In genomic region chr6:156918647-156919046, GRCh38 we compare ENCODE assay signal across 24 cellular contexts.
A peak's percentile ranks its signal among the peaks of the same experiment; 100 is the strongest.
DNase-seq lines count a peak whose midpoint lies in the region; ATAC-seq and TF ChIP-seq lines count a peak whose summit lies in the region.
"Had no signal": no experiment of that assay in that cellular context is flagged by ENCODE, and none has a peak within 500 bp of the region (broad histone marks: within the 10 kb centered on the region; RNA-seq: fewer than 3 reads in every experiment).

No MANE protein-coding gene starts in this region.

- peaks cover 18% of the 10 kb centered on the region for H3K36me3 Mint-ChIP-seq in activated CD8-positive, alpha-beta memory T cell treated with anti-CD3 and anti-CD28 coated beads, Interleukin-2, amount 10 ng/mL, durations not matched to agents 7 days and 5 days

- peak; percentile 30 for ATAC-seq in sciatic nerve
- ATAC-seq in activated CD8-positive, alpha-beta memory T cell treated with anti-CD3 and anti-CD28 coated beads, Interleukin-2, amount 10 ng/mL, durations not matched to agents 7 days and 5 days = no peak
- ATAC-seq: activated T-cell treated with anti-CD3 and anti-CD28 coated beads, Interleukin-2, amount 50 U/mL, for 72 hours had no signal

- DNase-seq in GM12865 (ENCODE audit: low read depth) (peak; percentile 24), MM.1S (peak; percentile 13), sciatic nerve (ENCODE audit: low spot score) (no peak), nucleus accumbens (lab: John Stamatoyannopoulos, UW) (no peak), Kasumi-1 (lab: John Stamatoyannopoulos, UW) (no peak)
- no peak for DNase-seq in activated CD8-positive, alpha-beta memory T cell treated with anti-CD3 and anti-CD28 coated beads, Interleukin-2, amount 10 ng/mL, durations not matched to agents 7 days and 5 days
- DNase-seq: activated CD4-positive, alpha-beta T cell treated with anti-CD3 and anti-CD28 coated beads, Interleukin-2, amount 10 ng/mL, durations not matched to agents 24 days and 14 days; activated naive CD4-positive, alpha-beta T cell treated with Interleukin-2 at 50 U/mL for 16 hours; activated T-cell treated with anti-CD3 and anti-CD28 coated beads, Interleukin-2, amount 50 U/mL, for 72 hours; CD4-positive, CD25-positive, alpha-beta regulatory T cell; cortex of kidney; DMS 273 treated with DMSO at 0.1 percent for 48 hours; islet precursor cell; KG1; NCI-H1694; NCI-H524 treated with DMSO at 0.1 percent for 48 hours; stimulated activated CD4-positive, alpha-beta T cell treated with anti-CD3 and anti-CD28 coated beads, Interleukin-12 subunit alpha, Interleukin-12 subunit beta, amount 100 ng/mL, for 4 hours; stimulated activated CD4-positive, alpha-beta T cell treated with anti-CD3 and anti-CD28 coated beads, Interleukin-4, amount 100 ng/mL, for 24 hours; stimulated activated naive CD4-positive, alpha-beta T cell; testis had no signal

- H3K27me3 ChIP-seq in MM.1S (replicated peaks; ENCODE audit: insufficient read depth, low read length) = no peaks in the 10 kb centered on the region
- no peaks in the 10 kb centered on the region for H3K27me3 ChIP-seq in endocrine pancreas (ENCODE audit: control insufficient read depth, insufficient read depth, low read length)
- H3K27me3 ChIP-seq: SJSA1, testis had no signal

- H3K4me1 ChIP-seq in MM.1S (ENCODE audit: low read length) (peaks cover 18% of the 10 kb centered on the region), endocrine pancreas (ENCODE audit: control insufficient read depth, insufficient read depth, low read length) (no peaks in the 10 kb centered on the region)

- H3K27ac ChIP-seq in MM.1S (ENCODE audit: low read length) = peak overlapping the region; percentile 57; the same call in 1 of the 2 replicates
- H3K27ac ChIP-seq: SJSA1, testis had no signal

- H3K27ac Mint-ChIP-seq in activated CD8-positive, alpha-beta memory T cell treated with anti-CD3 and anti-CD28 coated beads, Interleukin-2, amount 10 ng/mL, durations not matched to agents 7 days and 5 days = no peak overlapping the region
- H3K27ac Mint-ChIP-seq: activated CD4-positive, alpha-beta T cell treated with anti-CD3 and anti-CD28 coated beads, Interleukin-2, amount 10 ng/mL, durations not matched to agents 24 days and 14 days; activated T-cell treated with anti-CD3 and anti-CD28 coated beads, Interleukin-2, amount 50 U/mL, for 72 hours; T-helper 1 cell treated with Interleukin-12 subunit alpha and Interleukin-12 subunit beta and Interleukin-4 antibody, amounts not matched to agents 30 μg/mL and 1 μg/mL, for 36 hours had no signal

- H3K4me1 Mint-ChIP-seq in activated CD8-positive, alpha-beta memory T cell treated with anti-CD3 and anti-CD28 coated beads, Interleukin-2, amount 10 ng/mL, durations not matched to agents 7 days and 5 days = peaks cover 14% of the 10 kb centered on the region

- no peak overlapping the region for H2AFZ ChIP-seq in MM.1S (ENCODE audit: low read length)

- H3K9me2 ChIP-seq in MM.1S (replicated peaks; ENCODE audit: insufficient read depth, low read length) = no peaks in the 10 kb centered on the region

- H3K9me3 ChIP-seq in MM.1S (replicated peaks; ENCODE audit: insufficient read depth, low read length) = no peaks in the 10 kb centered on the region
- no peaks in the 10 kb centered on the region for H3K9me3 ChIP-seq in endocrine pancreas (ENCODE audit: control insufficient read depth, low read length)
- H3K9me3 ChIP-seq: SJSA1, testis had no signal

- H3K4me3 ChIP-seq in GM12865 (ENCODE audit: low read depth, low read length) = peak overlapping the region; percentile 17; the same call in 1 of the 2 replicates
- peak overlapping the region; percentile 29 for H3K4me3 ChIP-seq in MM.1S (ENCODE audit: low read length)
- peak overlapping the region; percentile 41 for H3K4me3 ChIP-seq in endocrine pancreas (ENCODE audit: control insufficient read depth, insufficient read depth, low read length)
- H3K4me3 ChIP-seq: lung, SJSA1, testis had no signal

- no peaks in the 10 kb centered on the region for H3K27me3 Mint-ChIP-seq in activated CD8-positive, alpha-beta memory T cell treated with anti-CD3 and anti-CD28 coated beads, Interleukin-2, amount 10 ng/mL, durations not matched to agents 7 days and 5 days
- H3K27me3 Mint-ChIP-seq: activated CD4-positive, alpha-beta T cell treated with anti-CD3 and anti-CD28 coated beads, Interleukin-2, amount 10 ng/mL, durations not matched to agents 24 days and 14 days; CD4-positive, CD25-positive, alpha-beta regulatory T cell had no signal

- H3K4me3 Mint-ChIP-seq in activated CD8-positive, alpha-beta memory T cell treated with anti-CD3 and anti-CD28 coated beads, Interleukin-2, amount 10 ng/mL, durations not matched to agents 7 days and 5 days = no peak overlapping the region
- H3K4me3 Mint-ChIP-seq: activated CD4-positive, alpha-beta T cell treated with anti-CD3 and anti-CD28 coated beads, Interleukin-2, amount 10 ng/mL, durations not matched to agents 24 days and 14 days; activated T-cell treated with anti-CD3 and anti-CD28 coated beads, Interleukin-2, amount 50 U/mL, for 72 hours; T-helper 1 cell treated with Interleukin-12 subunit alpha and Interleukin-12 subunit beta and Interleukin-4 antibody, amounts not matched to agents 30 μg/mL and 1 μg/mL, for 36 hours had no signal

- H3F3A ChIP-seq in MM.1S (ENCODE audit: insufficient read depth, low read length) = peaks cover 9% of the 10 kb centered on the region; the same call in 1 of the 2 replicates

- CTCF ChIA-PET in activated CD8-positive, alpha-beta memory T cell treated with anti-CD3 and anti-CD28 coated beads, Interleukin-2, amount 10 ng/mL, durations not matched to agents 7 days and 5 days (lab: Charles Lee) = no interaction called here

- H4K20me1 ChIP-seq in MM.1S (ENCODE audit: insufficient read depth, low read length) = no peaks in the 10 kb centered on the region

- peak overlapping the region; percentile 68 for H3K4me2 ChIP-seq in MM.1S (ENCODE audit: low read depth, low read length)

- intact Hi-C loops in sciatic nerve (cut with DNase I) = no loop called here

- H3K9ac ChIP-seq in MM.1S (ENCODE audit: low read length) (peak overlapping the region; percentile 25; the same call in 1 of the 2 replicates), endocrine pancreas (ENCODE audit: control insufficient read depth, insufficient read depth, low read length) (no peak overlapping the region)

- no peaks in the 10 kb centered on the region for H3K9me3 Mint-ChIP-seq in activated CD8-positive, alpha-beta memory T cell treated with anti-CD3 and anti-CD28 coated beads, Interleukin-2, amount 10 ng/mL, durations not matched to agents 7 days and 5 days (ENCODE audit: low read depth)
- H3K9me3 Mint-ChIP-seq: activated T-cell treated with anti-CD3 and anti-CD28 coated beads, Interleukin-2, amount 50 U/mL, for 72 hours; CD4-positive, CD25-positive, alpha-beta regulatory T cell; T-helper 1 cell treated with Interleukin-12 subunit alpha and Interleukin-12 subunit beta and Interleukin-4 antibody, amounts not matched to agents 30 μg/mL and 1 μg/mL, for 36 hours had no signal

- TF ChIP-seq CTCF in GM12865 (IDR thresholded peaks at IDR 0.05; ENCODE audit: insufficient read depth, low read depth, low read length, missing control alignments) = no peak
- no peak for TF ChIP-seq CTCF in MM.1S (IDR thresholded peaks at IDR 0.05; ENCODE audit: low read length)

- H3K79me2 ChIP-seq in MM.1S (ENCODE audit: low read length) = peaks cover 72% of the 10 kb centered on the region

- H3K36me3 ChIP-seq in MM.1S (replicated peaks; ENCODE audit: insufficient read depth, low read length) (no peaks in the 10 kb centered on the region), endocrine pancreas (ENCODE audit: control insufficient read depth, insufficient read depth, low read length) (no peaks in the 10 kb centered on the region)
- H3K36me3 ChIP-seq: SJSA1 had no signal

Comparison
In these comparisons a context has a peak if more than half of its experiments do, and no peak if none do; other contexts are left out.
1. DNase-seq: peak in GM12865 (single experiment) and MM.1S (single experiment); none in sciatic nerve (single experiment), nucleus accumbens (0 of 56), activated CD8-positive, alpha-beta memory T cell treated with anti-CD3 and anti-CD28 coated beads, Interleukin-2, amount 10 ng/mL, durations not matched to agents 7 days and 5 days (single experiment) and Kasumi-1 (0 of 2).
2. Peak in every context shown above with its lines, with median percentiles within 50 percentile points of each other: H3K4me3 ChIP-seq.